ENCODE assay signal across 8 cellular contexts in genomic region chr17:68035131-68035522, GRCh38. TPM values are rescaled to one million over a fixed set of nuclear protein-coding genes. Genes with fewer than 3 reads are reported as not detected.
A peak's percentile ranks its signal among the peaks of the same experiment; 100 is the strongest.
DNase-seq lines count a peak whose midpoint lies in the region; FAIRE-seq and TF ChIP-seq lines count a peak whose summit lies in the region.

No MANE protein-coding gene starts in this region.

- TF ChIP-seq CTCF in kidney epithelial cell (IDR thresholded peaks at IDR 0.05; ENCODE audit: insufficient read depth, low read length, poor library complexity, severe bottlenecking), result no peak

- H3K36me3 ChIP-seq in HAP-1 (replicated peaks) (peaks cover 46% of the 10 kb centered on the region), MG63 (peaks cover 46% of the 10 kb centered on the region), kidney epithelial cell (ENCODE audit: control insufficient read depth, insufficient read depth, low read length) (peaks cover 1% of the 10 kb centered on the region)

- no peaks in the 10 kb centered on the region for H3K9me3 Mint-ChIP-seq in T-helper 1 cell treated with Interleukin-12 subunit alpha and Interleukin-12 subunit beta and Interleukin-4 antibody, amounts not matched to agents 30 μg/mL and 1 μg/mL, for 36 hours

- H3K4me1 Mint-ChIP-seq in T-helper 1 cell treated with Interleukin-12 subunit alpha and Interleukin-12 subunit beta and Interleukin-4 antibody, amounts not matched to agents 30 μg/mL and 1 μg/mL, for 36 hours (ENCODE audit: low read depth), result peaks cover 20% of the 10 kb centered on the region

- H3K27ac Mint-ChIP-seq in T-helper 1 cell treated with Interleukin-12 subunit alpha and Interleukin-12 subunit beta and Interleukin-4 antibody, amounts not matched to agents 30 μg/mL and 1 μg/mL, for 36 hours, result peak overlapping the region; percentile 94

- peaks cover 25% of the 10 kb centered on the region for H3K36me3 Mint-ChIP-seq in T-helper 1 cell treated with Interleukin-12 subunit alpha and Interleukin-12 subunit beta and Interleukin-4 antibody, amounts not matched to agents 30 μg/mL and 1 μg/mL, for 36 hours (ENCODE audit: low read depth)

- H3K27me3 ChIP-seq in HAP-1 (ENCODE audit: low read depth) (no peaks in the 10 kb centered on the region), MG63 (no peaks in the 10 kb centered on the region), kidney epithelial cell (ENCODE audit: control insufficient read depth, insufficient read depth, low read length) (no peaks in the 10 kb centered on the region)

- in situ Hi-C loops in HAP-1 (cut with MboI; ENCODE audit: low sequenced_read_pairs), result no loop called here

- DNase-seq in DMS79 treated with DMSO at 0.1 percent for 48 hours (lab: John Stamatoyannopoulos, UW) (peak; percentile 76), HAP-1 (ENCODE audit: low spot score in 2 of 2) (peak; percentile 93 to 97), MG63 (peak; percentile 98), kidney epithelial cell (ENCODE audit: low read depth) (no peak), RCC 7860 (ENCODE audit: low spot score) (no peak)
- DNase-seq in activated naive CD8-positive, alpha-beta T cell treated with anti-CD3 and anti-CD28 coated beads, Interleukin-2, amount 50 U/mL, for 16 hours (ENCODE audit: low read depth, low spot score), result peak; percentile 79
- peak; percentile 88 for DNase-seq in stimulated activated CD4-positive, alpha-beta T cell treated with anti-CD3 and anti-CD28 coated beads, Interleukin-4, amount 100 ng/mL, for 4 hours

- FAIRE-seq in RCC 7860 (lab: Jason Lieb, UNC), result no peak

- peak overlapping the region; percentile 95 for H3K4me3 Mint-ChIP-seq in T-helper 1 cell treated with Interleukin-12 subunit alpha and Interleukin-12 subunit beta and Interleukin-4 antibody, amounts not matched to agents 30 μg/mL and 1 μg/mL, for 36 hours

- H3K4me3 ChIP-seq in HAP-1, result peak overlapping the region; percentile 13
- H3K4me3 ChIP-seq in MG63, result peak overlapping the region; percentile 38
- peak overlapping the region; percentile 11 for H3K4me3 ChIP-seq in kidney epithelial cell (ENCODE audit: low read depth, low read length)

- peaks cover 19% of the 10 kb centered on the region for H3K4me1 ChIP-seq in HAP-1

- H3K9me3 ChIP-seq in HAP-1, result no peaks in the 10 kb centered on the region
- no peaks in the 10 kb centered on the region for H3K9me3 ChIP-seq in MG63

- no peaks in the 10 kb centered on the region for H3K27me3 Mint-ChIP-seq in T-helper 1 cell treated with Interleukin-12 subunit alpha and Interleukin-12 subunit beta and Interleukin-4 antibody, amounts not matched to agents 30 μg/mL and 1 μg/mL, for 36 hours (ENCODE audit: low read depth)

RNA-seq across cellular contexts. Expression of gene KPNA2, which starts 0.4 kb away (rescaled TPM):
- 187 and 211 TPM in 2 replicates for total RNA-seq in MG63 (2014; rRNA removed; shearing (Covaris generic); ENCODE audit: low replicate concordance)
- 79.1 and 91.9 TPM in 2 replicates for total RNA-seq in kidney epithelial cell

RNA-seq across cellular contexts. Expression of gene C17orf58, which starts 38.9 kb away (rescaled TPM):
- total RNA-seq in MG63 (2014; rRNA removed; shearing (Covaris generic); ENCODE audit: low replicate concordance), result 5.2 and 21.1 TPM in 2 replicates
- 10.4 and 14.7 TPM in 2 replicates for total RNA-seq in kidney epithelial cell

Comparison
In these comparisons a context has a peak if more than half of its experiments do, and no peak if none do; other contexts are left out.
1. DNase-seq: peak in DMS79 treated with DMSO at 0.1 percent for 48 hours (single experiment), HAP-1 (2 of 2), MG63 (single experiment), activated naive CD8-positive, alpha-beta T cell treated with anti-CD3 and anti-CD28 coated beads, Interleukin-2, amount 50 U/mL, for 16 hours (single experiment) and stimulated activated CD4-positive, alpha-beta T cell treated with anti-CD3 and anti-CD28 coated beads, Interleukin-4, amount 100 ng/mL, for 4 hours (2 of 2); none in kidney epithelial cell (single experiment) and RCC 7860 (single experiment).
2. Peak in every context shown above with its lines, with median percentiles within 50 percentile points of each other: H3K4me3 ChIP-seq.